Comparison of ENCODE assay signal across 11 cellular contexts in the genomic region with DNA sequence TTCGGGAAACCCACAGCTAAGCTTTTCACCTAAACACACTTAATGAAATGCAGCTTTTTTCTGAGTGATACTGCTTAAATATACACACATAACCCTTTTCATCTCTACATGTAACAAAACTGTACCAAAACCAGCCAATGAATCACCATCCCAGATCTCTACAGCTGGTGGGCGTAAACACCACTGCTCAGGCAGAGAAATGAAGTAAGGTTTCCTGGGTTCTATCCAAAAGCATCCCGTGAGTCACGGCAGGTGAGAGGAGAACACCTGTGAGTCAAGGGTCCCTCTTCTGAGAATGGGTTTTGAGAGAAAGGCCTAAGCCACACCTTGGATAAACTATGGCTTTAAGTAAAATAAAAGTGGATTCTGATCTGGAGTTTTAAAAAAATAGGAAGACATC. TPM values are rescaled to one million over a fixed set of nuclear protein-coding genes. Genes with fewer than 3 reads are reported as not detected.
A peak's percentile ranks its signal among the peaks of the same experiment; 100 is the strongest.
DNase-seq lines count a peak whose midpoint lies in the region; ATAC-seq and TF ChIP-seq lines count a peak whose summit lies in the region.
"Had no signal": no experiment of that assay in that cellular context is flagged by ENCODE, and none has a peak within 500 bp of the region (broad histone marks: within the 10 kb centered on the region; RNA-seq: fewer than 3 reads in every experiment).

No MANE protein-coding gene starts in this region.

- intact Hi-C loops in Caco-2 (cut with micrococcal nuclease; ENCODE audit: unreplicated experiment): loop anchor here (5.0 kb wide), 2 partner anchors 103 to 197 kb away; a partner anchor contains a TSS
- intact Hi-C loops in PC-3 (cut with micrococcal nuclease): loop anchor here (5.0 kb wide), 1 partner anchor 302 kb away; no protein-coding TSS in a partner anchor

- 90% methylated on average over 4 of the region's 4 CpGs for WGBS in smooth muscle cell (ENCODE audit: low lambda C conversion rate)

- H3K27me3 ChIP-seq in Caco-2 (replicated peaks; ENCODE audit: control insufficient read depth, insufficient read depth, low read length): no peaks in the 10 kb centered on the region
- no peaks in the 10 kb centered on the region for H3K27me3 ChIP-seq in PC-3 (ENCODE audit: low read length)
- peaks cover 38% of the 10 kb centered on the region for H3K27me3 ChIP-seq in smooth muscle cell (ENCODE audit: low read depth)
- H3K27me3 ChIP-seq: MG63, upper lobe of left lung had no signal

- TF ChIP-seq CTCF in Caco-2 (IDR thresholded peaks at IDR 0.05; ENCODE audit: insufficient read depth in 1 of 2, low read depth in 1 of 2, low read length in 1 of 2, severe bottlenecking in 1 of 2, unreplicated experiment in 1 of 2) (no peak), PC-3 (conservative IDR thresholded peaks at IDR 0.05; ENCODE audit: low read depth, low read length) (no peak), choroid plexus epithelial cell (conservative IDR thresholded peaks at IDR 0.05; ENCODE audit: low read depth, low read length) (no peak), smooth muscle cell (IDR thresholded peaks at IDR 0.05; ENCODE audit: borderline replicate concordance, insufficient read depth, poor library complexity, severe bottlenecking) (no peak)

- H3K9ac ChIP-seq in PC-3 (ENCODE audit: low read length) (no peak overlapping the region), smooth muscle cell (ENCODE audit: low read depth) (peak overlapping the region; percentile 28)

- H3K4me2 ChIP-seq in PC-3 (ENCODE audit: low read length): peak overlapping the region; percentile 94
- H3K4me2 ChIP-seq in smooth muscle cell: peak overlapping the region; percentile 53

- H3K4me3 ChIP-seq in Caco-2 (ENCODE audit: low read depth, low read length) (peak overlapping the region; percentile 66), PC-3 (ENCODE audit: low read length) (peak overlapping the region; percentile 69; the same call in 1 of the 2 replicates), choroid plexus epithelial cell (ENCODE audit: low read depth, low read length) (no peak overlapping the region), smooth muscle cell (peak overlapping the region; percentile 69)
- H3K4me3 ChIP-seq: MG63 had no signal

- H3K9me3 Mint-ChIP-seq in Caco-2 (ENCODE audit: unreplicated experiment): no peaks in the 10 kb centered on the region

- CTCF ChIA-PET in Caco-2 (lab: Charles Lee) (interaction anchor here (1.1 kb wide), 1 partner anchor 64 kb away, joined by 5 read pairs; no protein-coding TSS in a partner anchor), PC-3 (lab: Charles Lee) (interaction anchor here (0.5 to 0.9 kb wide), 2 partner anchors 51 to 124 kb away, joined by 3 read pairs; no protein-coding TSS in a partner anchor)

- POLR2A ChIA-PET in Caco-2 (lab: Charles Lee) (no interaction called here), PC-3 (lab: Charles Lee; ENCODE audit: unreplicated experiment) (no interaction called here)

- H3F3A ChIP-seq in PC-3 (ENCODE audit: low read length, unreplicated experiment) (peaks cover 4% of the 10 kb centered on the region), smooth muscle cell (ENCODE audit: low read depth) (no peaks in the 10 kb centered on the region)

- peaks cover 2% of the 10 kb centered on the region; the same call in 1 of the 2 replicates for H3K36me3 ChIP-seq in Caco-2 (ENCODE audit: control insufficient read depth, insufficient read depth, low read length)
- no peaks in the 10 kb centered on the region for H3K36me3 ChIP-seq in PC-3 (ENCODE audit: low read depth, low read length)
- H3K36me3 ChIP-seq in smooth muscle cell (ENCODE audit: low read depth): no peaks in the 10 kb centered on the region
- H3K36me3 ChIP-seq: MG63, upper lobe of left lung had no signal

- no peaks in the 10 kb centered on the region for H3K27me3 Mint-ChIP-seq in Caco-2 (ENCODE audit: insufficient read depth, unreplicated experiment)

- H3K79me2 ChIP-seq in PC-3 (ENCODE audit: low read length) (peaks cover 31% of the 10 kb centered on the region), smooth muscle cell (ENCODE audit: low read depth) (no peaks in the 10 kb centered on the region)

- H3K4me1 Mint-ChIP-seq in Caco-2 (ENCODE audit: low read depth, unreplicated experiment): peaks cover 30% of the 10 kb centered on the region

- no TSS peak for BruUV-seq in Caco-2 (replicated peaks; lab: Mats Ljungman, UMichigan)
- no TSS peak for BruUV-seq in PC-3 (replicated peaks; lab: Mats Ljungman, UMichigan)

- no peaks in the 10 kb centered on the region for H3K4me1 ChIP-seq in Caco-2
- peaks cover 20% of the 10 kb centered on the region for H3K4me1 ChIP-seq in PC-3 (ENCODE audit: insufficient read depth, low read length)
- H3K4me1 ChIP-seq in smooth muscle cell (ENCODE audit: low read depth): no peaks in the 10 kb centered on the region

- H3K9me2 ChIP-seq in PC-3 (replicated peaks; ENCODE audit: low read length): no peaks in the 10 kb centered on the region

- H2AFZ ChIP-seq in PC-3 (ENCODE audit: low read length) (no peak overlapping the region), smooth muscle cell (ENCODE audit: low read depth) (no peak overlapping the region)

- ATAC-seq in PC-3 (peak; percentile 11), GM19351 (IDR thresholded peaks at IDR 0.05; ENCODE audit: unreplicated experiment) (no peak), GM19395 (IDR thresholded peaks at IDR 0.05; ENCODE audit: unreplicated experiment) (no peak), HG02870 (IDR thresholded peaks at IDR 0.05; ENCODE audit: unreplicated experiment) (no peak)

- H3K4me3 Mint-ChIP-seq in Caco-2 (ENCODE audit: unreplicated experiment): peak overlapping the region; percentile 64

- peak overlapping the region; percentile 45 for H3K27ac Mint-ChIP-seq in Caco-2 (ENCODE audit: unreplicated experiment)

- H3K9me3 ChIP-seq in Caco-2 (no peaks in the 10 kb centered on the region), PC-3 (ENCODE audit: low read length) (no peaks in the 10 kb centered on the region), smooth muscle cell (replicated peaks; ENCODE audit: low read depth) (no peaks in the 10 kb centered on the region)
- H3K9me3 ChIP-seq: MG63, upper lobe of left lung had no signal

- no peaks in the 10 kb centered on the region for H3K36me3 Mint-ChIP-seq in Caco-2 (ENCODE audit: insufficient read depth, unreplicated experiment)
- H3K36me3 Mint-ChIP-seq: CD4-positive, CD25-positive, alpha-beta regulatory T cell had no signal

- H3K27ac ChIP-seq in PC-3 (ENCODE audit: low read length) (peak overlapping the region; percentile 10), smooth muscle cell (ENCODE audit: low read depth) (peak overlapping the region; percentile 63)
- H3K27ac ChIP-seq: upper lobe of left lung had no signal

- DNase-seq in Caco-2 (no peak), PC-3 (peak; percentile 97), choroid plexus epithelial cell (ENCODE audit: low read depth) (peak; percentile 19), smooth muscle cell (lab: John Stamatoyannopoulos, UW; ENCODE audit: unreplicated experiment) (no peak), middle frontal gyrus (ENCODE audit: extremely low spot score, low spot score) (no peak)
- DNase-seq: CD4-positive, CD25-positive, alpha-beta regulatory T cell; MG63 had no signal

- H4K20me1 ChIP-seq in PC-3 (ENCODE audit: low read length): no peaks in the 10 kb centered on the region
- H4K20me1 ChIP-seq in smooth muscle cell (ENCODE audit: low read depth): no peaks in the 10 kb centered on the region

RNA-seq across cellular contexts. Expression of a gene that starts 2.6 kb away (rescaled TPM):
- total RNA-seq in Caco-2 (2022) (38.9 and 39.3 TPM in 2 replicates), PC-3 (2014; rRNA removed) (6.8 and 9.6 TPM in 2 replicates), smooth muscle cell (25.5 and 30.5 TPM in 2 replicates)
- polyA plus RNA-seq in smooth muscle cell: 3.8 and 6.2 TPM in 2 replicates

Comparison
In these comparisons a context has a peak if more than half of its experiments do, and no peak if none do; other contexts are left out.
1. DNase-seq: peak in PC-3 (single experiment) and choroid plexus epithelial cell (single experiment); none in Caco-2 (0 of 2), smooth muscle cell (single experiment) and middle frontal gyrus (single experiment).